20 cellular contexts compared by ENCODE assay signal in the genomic region with DNA sequence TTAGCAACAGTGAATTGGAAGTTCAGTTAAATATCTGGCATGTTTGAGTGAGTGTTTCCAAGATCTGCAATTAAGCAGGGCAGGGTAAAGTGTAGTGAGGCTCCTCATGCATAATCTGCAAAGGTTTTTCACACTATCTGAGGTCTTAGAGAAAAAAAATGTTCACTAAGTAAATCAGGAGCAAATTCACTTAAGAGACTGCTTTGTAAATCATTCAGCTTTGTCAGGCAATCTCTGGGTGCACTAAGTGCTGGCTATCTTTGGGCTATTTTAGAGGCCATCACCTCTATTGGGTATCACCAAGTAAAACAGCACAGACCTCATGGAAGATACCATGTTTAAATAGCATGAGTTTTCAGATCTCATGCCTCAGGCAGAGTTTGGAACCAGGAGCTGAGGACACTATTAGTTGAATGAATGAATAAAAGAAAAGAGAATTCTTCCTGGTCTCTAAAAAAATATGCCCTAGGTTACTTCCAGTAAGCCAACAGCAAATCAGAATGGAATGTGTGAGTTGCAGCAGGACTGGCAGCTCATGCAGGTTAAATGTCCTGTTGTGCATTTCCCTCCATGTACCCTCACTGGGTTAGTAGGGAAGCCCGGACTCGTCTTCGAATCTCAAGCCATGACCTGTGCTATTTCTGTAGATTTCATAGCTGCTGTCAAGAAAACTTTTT.
A peak's percentile ranks its signal among the peaks of the same experiment; 100 is the strongest.
DNase-seq lines count a peak whose midpoint lies in the region; ATAC-seq, FAIRE-seq and TF ChIP-seq lines count a peak whose summit lies in the region.
"Had no signal": no experiment of that assay in that cellular context is flagged by ENCODE, and none has a peak within 500 bp of the region (broad histone marks: within the 10 kb centered on the region; RNA-seq: fewer than 3 reads in every experiment).

No MANE protein-coding gene starts in this region.

- H4K91ac ChIP-seq in mesenchymal stem cell (ENCODE audit: low read length) = no peak overlapping the region

- no peak overlapping the region for H3K4me3 Mint-ChIP-seq in Caco-2 (ENCODE audit: unreplicated experiment)
- H3K4me3 Mint-ChIP-seq: CD8-positive, alpha-beta memory T cell; IgD-negative memory B cell had no signal

- no peak overlapping the region for H3K14ac ChIP-seq in mesenchymal stem cell (ENCODE audit: low read length in 2 of 2)

- POLR2A ChIA-PET in PC-3 (lab: Charles Lee; ENCODE audit: unreplicated experiment) (no interaction called here), A673 (lab: Charles Lee; ENCODE audit: low non-redundant PET) (no interaction called here), Caco-2 (lab: Charles Lee) (no interaction called here)

- no peak overlapping the region for H3K4me2 ChIP-seq in PC-3 (ENCODE audit: low read length)
- no peak overlapping the region for H3K4me2 ChIP-seq in mesenchymal stem cell (ENCODE audit: low read length, poor library complexity, severe bottlenecking)
- H3K4me2 ChIP-seq: BLaER1 treated with 17β-estradiol and CSF1 and Interleukin-3, amounts not matched to agents 10 nM and 100 nM had no signal

- 91% methylated on average over 3 of the region's 3 CpGs for WGBS in mesenchymal stem cell

- no peak for ATAC-seq in PC-3
- no peak for ATAC-seq in GM18873 (IDR thresholded peaks at IDR 0.05; ENCODE audit: low FRiP score, unreplicated experiment)
- ATAC-seq: Right ventricle myocardium inferior had no signal

- H3K27ac Mint-ChIP-seq in Caco-2 (ENCODE audit: unreplicated experiment) = no peak overlapping the region
- H3K27ac Mint-ChIP-seq: CD8-positive, alpha-beta memory T cell; IgD-negative memory B cell had no signal

- H3K27me3 Mint-ChIP-seq in Caco-2 (ENCODE audit: insufficient read depth, unreplicated experiment) = peaks cover 5% of the 10 kb centered on the region
- H3K27me3 Mint-ChIP-seq: CD8-positive, alpha-beta memory T cell; IgD-negative memory B cell had no signal

- no peak for FAIRE-seq in bronchial epithelial cell (lab: Jason Lieb, UNC)
- FAIRE-seq: A204.1, HTR-8/SVneo had no signal

- no peak overlapping the region for H3K18ac ChIP-seq in mesenchymal stem cell (ENCODE audit: low read depth in 1 of 2, low read length in 2 of 2)

- H3K9me3 ChIP-seq in PC-3 (ENCODE audit: low read length) = no peaks in the 10 kb centered on the region
- H3K9me3 ChIP-seq in mesenchymal stem cell (ENCODE audit: control insufficient read depth, low read length) = no peaks in the 10 kb centered on the region
- H3K9me3 ChIP-seq in A673 (ENCODE audit: low read depth, low read length, poor library complexity, severe bottlenecking) = no peaks in the 10 kb centered on the region
- H3K9me3 ChIP-seq in Caco-2 = no peaks in the 10 kb centered on the region
- H3K9me3 ChIP-seq: BLaER1 treated with 17β-estradiol and CSF1 and Interleukin-3, amounts not matched to agents 10 nM and 100 nM; HAP-1 had no signal

- H3K27me3 ChIP-seq in PC-3 (ENCODE audit: low read length) (peaks cover 6% of the 10 kb centered on the region; the same call in 1 of the 2 replicates), bronchial epithelial cell (ENCODE audit: control insufficient read depth, insufficient read depth, low read length) (no peaks in the 10 kb centered on the region), mesenchymal stem cell (ENCODE audit: control insufficient read depth in 1 of 2, insufficient read depth in 1 of 2, low read length in 2 of 2) (no peaks in the 10 kb centered on the region), A673 (replicated peaks; ENCODE audit: insufficient read depth, low read depth, low read length, poor library complexity) (no peaks in the 10 kb centered on the region), Caco-2 (replicated peaks; ENCODE audit: control insufficient read depth, insufficient read depth, low read length) (no peaks in the 10 kb centered on the region)
- H3K27me3 ChIP-seq: BLaER1 treated with 17β-estradiol and CSF1 and Interleukin-3, amounts not matched to agents 10 nM and 100 nM had no signal

- no peak overlapping the region for H4K8ac ChIP-seq in mesenchymal stem cell (ENCODE audit: low read length)

- intact Hi-C loops in PC-3 (cut with micrococcal nuclease) = no loop called here
- intact Hi-C loops in A673 (cut with micrococcal nuclease; ENCODE audit: unreplicated experiment) = no loop called here
- intact Hi-C loops in Caco-2 (cut with micrococcal nuclease; ENCODE audit: unreplicated experiment) = no loop called here

- no peak overlapping the region for H2AK5ac ChIP-seq in mesenchymal stem cell (ENCODE audit: low read length, severe bottlenecking)

- CTCF ChIA-PET in PC-3 (lab: Charles Lee) (no interaction called here), A673 (lab: Charles Lee) (interaction anchor here (0.7 kb wide), 1 partner anchor 11 kb away, joined by 3 read pairs; no protein-coding TSS in a partner anchor), Caco-2 (lab: Charles Lee) (no interaction called here)

- H3F3A ChIP-seq in PC-3 (ENCODE audit: low read length, unreplicated experiment) = no peaks in the 10 kb centered on the region

- DNase-seq in EL (peak; percentile 8), PC-3 (peak; percentile 28), bronchial epithelial cell (ENCODE audit: low read depth) (peak; percentile 62), mesenchymal stem cell (peak; percentile 21), A673 (ENCODE audit: low spot score) (no peak), Caco-2 (no peak)
- no peak for DNase-seq in activated effector memory CD4-positive, alpha-beta T cell treated with anti-CD3 and anti-CD28 coated beads, Interleukin-2, amount 50 U/mL, for 16 hours
- DNase-seq: CD8-positive, alpha-beta memory T cell; DND-41; NCI-H1417 treated with DMSO at 0.1 percent for 48 hours; NCI-H1930; NCI-H2171 treated with DMSO at 0.1 percent for 48 hours; NCI-H510A had no signal

- H3K23ac ChIP-seq in mesenchymal stem cell (ENCODE audit: low read length in 2 of 2) = no peak overlapping the region

- BruUV-seq in PC-3 (replicated peaks; lab: Mats Ljungman, UMichigan) = no TSS peak
- BruUV-seq in A673 (replicated peaks; lab: Mats Ljungman, UMichigan) = no TSS peak
- no TSS peak for BruUV-seq in Caco-2 (replicated peaks; lab: Mats Ljungman, UMichigan)

- no peaks in the 10 kb centered on the region for H4K20me1 ChIP-seq in PC-3 (ENCODE audit: low read length)
- H4K20me1 ChIP-seq: BLaER1 treated with 17β-estradiol and CSF1 and Interleukin-3, amounts not matched to agents 10 nM and 100 nM had no signal

- H3K36me3 Mint-ChIP-seq in Caco-2 (ENCODE audit: insufficient read depth, unreplicated experiment) = no peaks in the 10 kb centered on the region
- H3K36me3 Mint-ChIP-seq: CD8-positive, alpha-beta memory T cell; IgD-negative memory B cell had no signal

- H2BK5ac ChIP-seq in mesenchymal stem cell (ENCODE audit: low read depth, low read length, poor library complexity, severe bottlenecking) = no peak overlapping the region

- peak overlapping the region in 1 of 2 experiments; percentile 30 for H3K4ac ChIP-seq in mesenchymal stem cell (ENCODE audit: low read depth in 1 of 2, low read length in 2 of 2)

- H3K79me2 ChIP-seq in PC-3 (ENCODE audit: low read length) = no peaks in the 10 kb centered on the region

- H3K4me1 ChIP-seq in PC-3 (ENCODE audit: insufficient read depth, low read length) = 0 out of 2 replicates have a peak, but pooled peaks cover 5% of the 10 kb centered on the region
- peaks cover 5% of the 10 kb centered on the region for H3K4me1 ChIP-seq in mesenchymal stem cell (ENCODE audit: control insufficient read depth, insufficient read depth, low read depth, low read length)
- no peaks in the 10 kb centered on the region for H3K4me1 ChIP-seq in A673 (ENCODE audit: insufficient read depth, low read length, poor library complexity, severe bottlenecking)
- H3K4me1 ChIP-seq in Caco-2 = no peaks in the 10 kb centered on the region
- H3K4me1 ChIP-seq: BLaER1 treated with 17β-estradiol and CSF1 and Interleukin-3, amounts not matched to agents 10 nM and 100 nM; HAP-1 had no signal

- no peak overlapping the region for H2AFZ ChIP-seq in PC-3 (ENCODE audit: low read length)
- H2AFZ ChIP-seq in mesenchymal stem cell (ENCODE audit: low read depth, low read length) = no peak overlapping the region

- H3K79me1 ChIP-seq in mesenchymal stem cell (replicated peaks; ENCODE audit: low read length, poor library complexity, severe bottlenecking) = no peaks in the 10 kb centered on the region

- no peak overlapping the region for H3K27ac ChIP-seq in PC-3 (ENCODE audit: low read length)
- H3K27ac ChIP-seq in mesenchymal stem cell (ENCODE audit: low read length, poor library complexity, severe bottlenecking) = peak overlapping the region; percentile 19
- H3K27ac ChIP-seq in A673 (ENCODE audit: low read depth, low read length, poor library complexity, severe bottlenecking) = no peak overlapping the region
- H3K27ac ChIP-seq: BLaER1 treated with 17β-estradiol and CSF1 and Interleukin-3, amounts not matched to agents 10 nM and 100 nM had no signal

- H3K4me3 ChIP-seq in PC-3 (ENCODE audit: low read length) (no peak overlapping the region), bronchial epithelial cell (ENCODE audit: low read depth, low read length) (no peak overlapping the region), mesenchymal stem cell (ENCODE audit: insufficient read depth in 1 of 2, low read depth in 1 of 2, low read length in 2 of 2) (no peak overlapping the region), A673 (ENCODE audit: low read depth, low read length, poor library complexity, severe bottlenecking) (no peak overlapping the region), Caco-2 (ENCODE audit: low read depth, low read length) (no peak overlapping the region)
- H3K4me3 ChIP-seq: BLaER1 treated with 17β-estradiol and CSF1 and Interleukin-3, amounts not matched to agents 10 nM and 100 nM; HAP-1 had no signal

- H2BK12ac ChIP-seq in mesenchymal stem cell (ENCODE audit: low read length in 2 of 2) = no peak overlapping the region

- H3K9ac ChIP-seq in PC-3 (ENCODE audit: low read length) (no peak overlapping the region), mesenchymal stem cell (ENCODE audit: low read length) (no peak overlapping the region)
- H3K9ac ChIP-seq: BLaER1 treated with 17β-estradiol and CSF1 and Interleukin-3, amounts not matched to agents 10 nM and 100 nM had no signal

- H2BK15ac ChIP-seq in mesenchymal stem cell (ENCODE audit: low read depth, poor library complexity, severe bottlenecking) = no peak overlapping the region

- no peak overlapping the region for H2BK120ac ChIP-seq in mesenchymal stem cell (ENCODE audit: low read depth, low read length)

- H3K9me2 ChIP-seq in PC-3 (replicated peaks; ENCODE audit: low read length) = no peaks in the 10 kb centered on the region

- TF ChIP-seq CTCF in PC-3 (conservative IDR thresholded peaks at IDR 0.05; ENCODE audit: low read depth, low read length) (no peak), bronchial epithelial cell (IDR thresholded peaks at IDR 0.05; ENCODE audit: insufficient read depth, low read length, severe bottlenecking) (no peak), A673 (conservative IDR thresholded peaks at IDR 0.05; ENCODE audit: low read depth, low read length) (no peak), Caco-2 (IDR thresholded peaks at IDR 0.05; ENCODE audit: insufficient read depth in 1 of 2, low read depth in 1 of 2, low read length in 1 of 2, severe bottlenecking in 1 of 2, unreplicated experiment in 1 of 2) (no peak)

- H3K9me3 Mint-ChIP-seq in Caco-2 (ENCODE audit: unreplicated experiment) = no peaks in the 10 kb centered on the region

- H3K4me1 Mint-ChIP-seq in Caco-2 (ENCODE audit: low read depth, unreplicated experiment) = no peaks in the 10 kb centered on the region
- H3K4me1 Mint-ChIP-seq: CD8-positive, alpha-beta memory T cell; IgD-negative memory B cell had no signal

- H3K36me3 ChIP-seq in PC-3 (ENCODE audit: low read depth, low read length) (no peaks in the 10 kb centered on the region), bronchial epithelial cell (ENCODE audit: control insufficient read depth, insufficient read depth, low read length) (no peaks in the 10 kb centered on the region), mesenchymal stem cell (ENCODE audit: control insufficient read depth in 1 of 2, insufficient read depth in 2 of 2, low read depth in 1 of 2, low read length in 2 of 2) (no peaks in the 10 kb centered on the region), A673 (ENCODE audit: insufficient read depth, low read length, poor library complexity, severe bottlenecking) (no peaks in the 10 kb centered on the region), Caco-2 (ENCODE audit: control insufficient read depth, insufficient read depth, low read length) (no peaks in the 10 kb centered on the region)
- H3K36me3 ChIP-seq: BLaER1 treated with 17β-estradiol and CSF1 and Interleukin-3, amounts not matched to agents 10 nM and 100 nM; HAP-1 had no signal

Comparison
In these comparisons a context has a peak if more than half of its experiments do, and no peak if none do; other contexts are left out.
1. DNase-seq: peak in EL (single experiment), PC-3 (single experiment), bronchial epithelial cell (single experiment) and mesenchymal stem cell (single experiment); none in A673 (single experiment), Caco-2 (0 of 2) and activated effector memory CD4-positive, alpha-beta T cell treated with anti-CD3 and anti-CD28 coated beads, Interleukin-2, amount 50 U/mL, for 16 hours (single experiment).